8 cellular contexts compared by ENCODE assay signal in genomic region chr22:30609260-30610185, GRCh38. TPM values are rescaled to one million over a fixed set of nuclear protein-coding genes. Genes with fewer than 3 reads are reported as not detected.
DNase-seq lines count a peak whose midpoint lies in the region; ATAC-seq and TF ChIP-seq lines count a peak whose summit lies in the region.
"Had no signal": no experiment of that assay in that cellular context is flagged by ENCODE, and none has a peak within 500 bp of the region (broad histone marks: within the 10 kb centered on the region; RNA-seq: fewer than 3 reads in every experiment).

No MANE protein-coding gene starts in this region.

- H3K36me3 Mint-ChIP-seq in activated CD4-positive, alpha-beta memory T cell treated with anti-CD3 and anti-CD28 coated beads, Interleukin-2, amount 10 ng/mL, durations not matched to agents 7 days and 5 days (ENCODE audit: low read depth): no peaks in the 10 kb centered on the region

- TF ChIP-seq CTCF in heart left ventricle (IDR thresholded peaks at IDR 0.05): no peak

- H3K36me3 ChIP-seq in heart left ventricle: peaks cover 0 to 39% (median 15%) of the 10 kb centered on the region in 9 donors

- no peak for TF ChIP-seq POLR2A in heart left ventricle (IDR thresholded peaks at IDR 0.05)

- H3K4me1 ChIP-seq in heart left ventricle: peaks cover 0 to 58% (median 34%) of the 10 kb centered on the region in 12 donors

- DNase-seq in HT1080 (ENCODE audit: low read depth): peak; percentile 87
- DNase-seq in activated CD4-positive, alpha-beta memory T cell treated with anti-CD3 and anti-CD28 coated beads, Interleukin-2, amount 10 ng/mL, durations not matched to agents 7 days and 5 days: peak; percentile 49
- DNase-seq in heart left ventricle: peak in 4 of 5 donors; percentile 56 to 66 (median 58)
- peak; percentile 61 for DNase-seq in skeletal muscle cell (ENCODE audit: low read depth)
- no peak for DNase-seq in cortex of kidney (lab: John Stamatoyannopoulos, UW)

- H3K27me3 ChIP-seq in heart left ventricle: no peaks in the 10 kb centered on the region

- H3K4me3 ChIP-seq in heart left ventricle: peak overlapping the region in 9 of 12 donors; percentile 2 to 76 (median 16)
- H3K4me3 ChIP-seq in skeletal muscle cell (ENCODE audit: low read depth, low read length): no peak overlapping the region

- CTCF ChIA-PET in activated CD4-positive, alpha-beta memory T cell treated with anti-CD3 and anti-CD28 coated beads, Interleukin-2, amount 10 ng/mL, durations not matched to agents 7 days and 5 days (lab: Charles Lee): interaction anchor here (0.7 to 6.8 kb wide), 5 partner anchors 8 to 25 kb away, joined by 5 to 54 read pairs (median 5); partner anchors contain the start of gene PES1

- no peaks in the 10 kb centered on the region for H3K9me3 Mint-ChIP-seq in activated CD4-positive, alpha-beta memory T cell treated with anti-CD3 and anti-CD28 coated beads, Interleukin-2, amount 10 ng/mL, durations not matched to agents 7 days and 5 days

- peak overlapping the region in 11 of 12 donors; percentile 49 to 89 (median 76) for H3K27ac ChIP-seq in heart left ventricle

- H3K27ac Mint-ChIP-seq in activated CD4-positive, alpha-beta memory T cell treated with anti-CD3 and anti-CD28 coated beads, Interleukin-2, amount 10 ng/mL, durations not matched to agents 7 days and 5 days: peak overlapping the region; percentile 32

- WGBS in heart left ventricle, 4 donors: 60 to 70% (median 62%) methylated on average over 17 of the region's 17 CpGs

- intact Hi-C loops in heart left ventricle (cut with DNase I): loop anchor here in 4 of 10 donors (10.0 kb wide), 3 partner anchors 185 to 885 kb away; partner anchors contain the start of genes MTFP1 (in 2 of the 4), PIK3IP1 (in 1 of the 4) and SFI1 (in 1 of the 4)

- H3K9me3 ChIP-seq in heart left ventricle: no peaks in the 10 kb centered on the region

- H3K27me3 Mint-ChIP-seq in activated CD4-positive, alpha-beta memory T cell treated with anti-CD3 and anti-CD28 coated beads, Interleukin-2, amount 10 ng/mL, durations not matched to agents 7 days and 5 days: no peaks in the 10 kb centered on the region

- ATAC-seq in GM18502 (IDR thresholded peaks at IDR 0.05; ENCODE audit: poor library complexity, unreplicated experiment): peak; percentile 47
- ATAC-seq in heart left ventricle: peak; percentile 12 to 68 (median 68)
- ATAC-seq in HG03354 (IDR thresholded peaks at IDR 0.05; ENCODE audit: poor library complexity, severe bottlenecking, unreplicated experiment): no peak

- H3K4me3 Mint-ChIP-seq in activated CD4-positive, alpha-beta memory T cell treated with anti-CD3 and anti-CD28 coated beads, Interleukin-2, amount 10 ng/mL, durations not matched to agents 7 days and 5 days: no peak overlapping the region

- POLR2A ChIA-PET in activated CD4-positive, alpha-beta memory T cell treated with anti-CD3 and anti-CD28 coated beads, Interleukin-2, amount 10 ng/mL, durations not matched to agents 7 days and 5 days (lab: Charles Lee): interaction anchor here (0.7 to 1.5 kb wide), 6 partner anchors 8 to 136 kb away, joined by 3 to 6 read pairs (median 4); partner anchors contain the start of gene SLC35E4

- peaks cover 51% of the 10 kb centered on the region for H3K4me1 Mint-ChIP-seq in activated CD4-positive, alpha-beta memory T cell treated with anti-CD3 and anti-CD28 coated beads, Interleukin-2, amount 10 ng/mL, durations not matched to agents 7 days and 5 days

RNA-seq across cellular contexts. Expression of gene TCN2, which starts 2.5 kb away (rescaled TPM):
- 5.3 and 7.4 TPM in 2 replicates for total RNA-seq in HT1080 (2014; rRNA removed; shearing (Covaris generic))
- polyA plus RNA-seq in HT1080 (2015; cell fraction: cytosol; rRNA removed): 3.8 and 4.5 TPM in 2 replicates
- polyA plus RNA-seq in HT1080 (2015; cell fraction: nucleus; rRNA removed): 5.4 and 6.1 TPM in 2 replicates
- 1 to 10 TPM; 1.7 to 1.9 TPM for total RNA-seq in activated CD4-positive, alpha-beta memory T cell treated with anti-CD3 and anti-CD28 coated beads, Interleukin-2, amount 10 ng/mL, durations not matched to agents 7 days and 5 days
- total RNA-seq in heart left ventricle: 10 to 100 TPM; 11.2 to 69.9 (median 19.5) TPM
- polyA plus RNA-seq in heart left ventricle: 10 to 100 TPM; 11.0 to 19.2 TPM

RNA-seq across cellular contexts. Expression of gene PES1, which starts 17.8 kb away (rescaled TPM):
- 178 and 181 TPM in 2 replicates for total RNA-seq in HT1080 (2014; rRNA removed; shearing (Covaris generic))
- polyA plus RNA-seq in HT1080 (2015; cell fraction: cytosol; rRNA removed): 93.7 and 96.2 TPM in 2 replicates
- polyA plus RNA-seq in HT1080 (2015; cell fraction: nucleus; rRNA removed): 104 and 111 TPM in 2 replicates
- total RNA-seq in activated CD4-positive, alpha-beta memory T cell treated with anti-CD3 and anti-CD28 coated beads, Interleukin-2, amount 10 ng/mL, durations not matched to agents 7 days and 5 days: 10 to 100 TPM; 48.3 to 54.9 TPM
- total RNA-seq in heart left ventricle: 10 to 100 TPM; 15.7 to 39.8 (median 27.8) TPM
- 10 to 100 TPM; 23.0 to 60.9 TPM for polyA plus RNA-seq in heart left ventricle

RNA-seq across cellular contexts. Expression of gene SLC35E4, which starts 26.1 kb away (rescaled TPM):
- 34.7 and 40.0 TPM in 2 replicates for total RNA-seq in HT1080 (2014; rRNA removed; shearing (Covaris generic))
- polyA plus RNA-seq in HT1080 (2015; cell fraction: cytosol; rRNA removed): 12.8 and 13.7 TPM in 2 replicates
- 14.1 and 17.2 TPM in 2 replicates for polyA plus RNA-seq in HT1080 (2015; cell fraction: nucleus; rRNA removed)
- 1 to 10 TPM; 5.3 to 5.8 TPM for total RNA-seq in activated CD4-positive, alpha-beta memory T cell treated with anti-CD3 and anti-CD28 coated beads, Interleukin-2, amount 10 ng/mL, durations not matched to agents 7 days and 5 days
- 1 to 10 TPM; 2.4 to 9.8 (median 4.0) TPM for total RNA-seq in heart left ventricle
- polyA plus RNA-seq in heart left ventricle: 1 to 10 TPM; 3.4 to 5.1 TPM

RNA-seq across cellular contexts. Expression of gene GAL3ST1, which starts 35.1 kb away (rescaled TPM):
- total RNA-seq in HT1080 (2014; rRNA removed; shearing (Covaris generic)): not detected in 2 replicates
- not detected in 2 replicates for polyA plus RNA-seq in HT1080 (2015; cell fraction: cytosol; rRNA removed)
- 0.15 TPM in 1 of 2 replicates, not detected in the other for polyA plus RNA-seq in HT1080 (2015; cell fraction: nucleus; rRNA removed)
- total RNA-seq in activated CD4-positive, alpha-beta memory T cell treated with anti-CD3 and anti-CD28 coated beads, Interleukin-2, amount 10 ng/mL, durations not matched to agents 7 days and 5 days: not detected
- 1 to 10 TPM in 1 of 9 donors, under 1 TPM in 3, not detected in 5; 0.25 to 1.1 (median 0.58) TPM for total RNA-seq in heart left ventricle
- under 1 TPM; 0.14 to 0.19 TPM for polyA plus RNA-seq in heart left ventricle
- total RNA-seq: activated CD8-positive, alpha-beta memory T cell treated with anti-CD3 and anti-CD28 coated beads for 36 hours had no signal

RNA-seq across cellular contexts. Expression of gene DUSP18, which starts 58.2 kb away (rescaled TPM):
- total RNA-seq in HT1080 (2014; rRNA removed; shearing (Covaris generic)): 6.9 and 7.9 TPM in 2 replicates
- polyA plus RNA-seq in HT1080 (2015; cell fraction: cytosol; rRNA removed): 6.8 and 7.8 TPM in 2 replicates
- 8.4 and 8.8 TPM in 2 replicates for polyA plus RNA-seq in HT1080 (2015; cell fraction: nucleus; rRNA removed)
- 10 to 100 TPM; 14.3 to 18.5 TPM for total RNA-seq in activated CD4-positive, alpha-beta memory T cell treated with anti-CD3 and anti-CD28 coated beads, Interleukin-2, amount 10 ng/mL, durations not matched to agents 7 days and 5 days
- total RNA-seq in heart left ventricle: 1 to 10 TPM; 1.8 to 6.1 (median 3.1) TPM
- 1 to 10 TPM; 1.6 to 3.2 TPM for polyA plus RNA-seq in heart left ventricle
